1 cellular context compared by ENCODE assay signal in genomic region chr15:74815121-74815933, GRCh38.
TF ChIP-seq lines count a peak whose summit lies in the region.

No MANE protein-coding gene starts in this region.

TF ChIP-seq in GM23338, 12 proteins besides CTCF, POLR2A, EP300 and RAD21 (continued from another document):
- TF ChIP-seq, protein P1, sequence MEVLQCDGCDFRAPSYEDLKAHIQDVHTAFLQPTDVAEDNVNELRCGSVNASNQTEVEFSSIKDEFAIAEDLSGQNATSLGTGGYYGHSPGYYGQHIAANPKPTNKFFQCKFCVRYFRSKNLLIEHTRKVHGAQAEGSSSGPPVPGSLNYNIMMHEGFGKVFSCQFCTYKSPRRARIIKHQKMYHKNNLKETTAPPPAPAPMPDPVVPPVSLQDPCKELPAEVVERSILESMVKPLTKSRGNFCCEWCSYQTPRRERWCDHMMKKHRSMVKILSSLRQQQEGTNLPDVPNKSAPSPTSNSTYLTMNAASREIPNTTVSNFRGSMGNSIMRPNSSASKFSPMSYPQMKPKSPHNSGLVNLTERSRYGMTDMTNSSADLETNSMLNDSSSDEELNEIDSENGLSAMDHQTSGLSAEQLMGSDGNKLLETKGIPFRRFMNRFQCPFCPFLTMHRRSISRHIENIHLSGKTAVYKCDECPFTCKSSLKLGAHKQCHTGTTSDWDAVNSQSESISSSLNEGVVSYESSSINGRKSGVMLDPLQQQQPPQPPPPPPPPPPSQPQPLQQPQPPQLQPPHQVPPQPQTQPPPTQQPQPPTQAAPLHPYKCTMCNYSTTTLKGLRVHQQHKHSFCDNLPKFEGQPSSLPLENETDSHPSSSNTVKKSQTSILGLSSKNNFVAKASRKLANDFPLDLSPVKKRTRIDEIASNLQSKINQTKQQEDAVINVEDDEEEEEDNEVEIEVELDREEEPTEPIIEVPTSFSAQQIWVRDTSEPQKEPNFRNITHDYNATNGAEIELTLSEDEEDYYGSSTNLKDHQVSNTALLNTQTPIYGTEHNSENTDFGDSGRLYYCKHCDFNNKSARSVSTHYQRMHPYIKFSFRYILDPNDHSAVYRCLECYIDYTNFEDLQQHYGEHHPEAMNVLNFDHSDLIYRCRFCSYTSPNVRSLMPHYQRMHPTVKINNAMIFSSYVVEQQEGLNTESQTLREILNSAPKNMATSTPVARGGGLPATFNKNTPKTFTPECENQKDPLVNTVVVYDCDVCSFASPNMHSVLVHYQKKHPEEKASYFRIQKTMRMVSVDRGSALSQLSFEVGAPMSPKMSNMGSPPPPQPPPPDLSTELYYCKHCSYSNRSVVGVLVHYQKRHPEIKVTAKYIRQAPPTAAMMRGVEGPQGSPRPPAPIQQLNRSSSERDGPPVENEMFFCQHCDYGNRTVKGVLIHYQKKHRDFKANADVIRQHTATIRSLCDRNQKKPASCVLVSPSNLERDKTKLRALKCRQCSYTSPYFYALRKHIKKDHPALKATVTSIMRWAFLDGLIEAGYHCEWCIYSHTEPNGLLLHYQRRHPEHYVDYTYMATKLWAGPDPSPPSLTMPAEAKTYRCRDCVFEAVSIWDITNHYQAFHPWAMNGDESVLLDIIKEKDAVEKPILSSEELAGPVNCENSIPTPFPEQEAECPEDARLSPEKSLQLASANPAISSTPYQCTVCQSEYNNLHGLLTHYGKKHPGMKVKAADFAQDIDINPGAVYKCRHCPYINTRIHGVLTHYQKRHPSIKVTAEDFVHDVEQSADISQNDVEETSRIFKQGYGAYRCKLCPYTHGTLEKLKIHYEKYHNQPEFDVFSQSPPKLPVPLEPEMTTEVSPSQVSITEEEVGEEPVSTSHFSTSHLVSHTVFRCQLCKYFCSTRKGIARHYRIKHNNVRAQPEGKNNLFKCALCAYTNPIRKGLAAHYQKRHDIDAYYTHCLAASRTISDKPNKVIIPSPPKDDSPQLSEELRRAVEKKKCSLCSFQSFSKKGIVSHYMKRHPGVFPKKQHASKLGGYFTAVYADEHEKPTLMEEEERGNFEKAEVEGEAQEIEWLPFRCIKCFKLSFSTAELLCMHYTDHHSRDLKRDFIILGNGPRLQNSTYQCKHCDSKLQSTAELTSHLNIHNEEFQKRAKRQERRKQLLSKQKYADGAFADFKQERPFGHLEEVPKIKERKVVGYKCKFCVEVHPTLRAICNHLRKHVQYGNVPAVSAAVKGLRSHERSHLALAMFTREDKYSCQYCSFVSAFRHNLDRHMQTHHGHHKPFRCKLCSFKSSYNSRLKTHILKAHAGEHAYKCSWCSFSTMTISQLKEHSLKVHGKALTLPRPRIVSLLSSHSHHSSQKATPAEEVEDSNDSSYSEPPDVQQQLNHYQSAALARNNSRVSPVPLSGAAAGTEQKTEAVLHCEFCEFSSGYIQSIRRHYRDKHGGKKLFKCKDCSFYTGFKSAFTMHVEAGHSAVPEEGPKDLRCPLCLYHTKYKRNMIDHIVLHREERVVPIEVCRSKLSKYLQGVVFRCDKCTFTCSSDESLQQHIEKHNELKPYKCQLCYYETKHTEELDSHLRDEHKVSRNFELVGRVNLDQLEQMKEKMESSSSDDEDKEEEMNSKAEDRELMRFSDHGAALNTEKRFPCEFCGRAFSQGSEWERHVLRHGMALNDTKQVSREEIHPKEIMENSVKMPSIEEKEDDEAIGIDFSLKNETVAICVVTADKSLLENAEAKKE (CRISPR knock-in tag; IDR thresholded peaks at IDR 0.05): no peak
- TF ChIP-seq POLR2AphosphoS5 (IDR thresholded peaks at IDR 0.05; ENCODE audit: low read depth): no peak
- TF ChIP-seq, protein P2, sequence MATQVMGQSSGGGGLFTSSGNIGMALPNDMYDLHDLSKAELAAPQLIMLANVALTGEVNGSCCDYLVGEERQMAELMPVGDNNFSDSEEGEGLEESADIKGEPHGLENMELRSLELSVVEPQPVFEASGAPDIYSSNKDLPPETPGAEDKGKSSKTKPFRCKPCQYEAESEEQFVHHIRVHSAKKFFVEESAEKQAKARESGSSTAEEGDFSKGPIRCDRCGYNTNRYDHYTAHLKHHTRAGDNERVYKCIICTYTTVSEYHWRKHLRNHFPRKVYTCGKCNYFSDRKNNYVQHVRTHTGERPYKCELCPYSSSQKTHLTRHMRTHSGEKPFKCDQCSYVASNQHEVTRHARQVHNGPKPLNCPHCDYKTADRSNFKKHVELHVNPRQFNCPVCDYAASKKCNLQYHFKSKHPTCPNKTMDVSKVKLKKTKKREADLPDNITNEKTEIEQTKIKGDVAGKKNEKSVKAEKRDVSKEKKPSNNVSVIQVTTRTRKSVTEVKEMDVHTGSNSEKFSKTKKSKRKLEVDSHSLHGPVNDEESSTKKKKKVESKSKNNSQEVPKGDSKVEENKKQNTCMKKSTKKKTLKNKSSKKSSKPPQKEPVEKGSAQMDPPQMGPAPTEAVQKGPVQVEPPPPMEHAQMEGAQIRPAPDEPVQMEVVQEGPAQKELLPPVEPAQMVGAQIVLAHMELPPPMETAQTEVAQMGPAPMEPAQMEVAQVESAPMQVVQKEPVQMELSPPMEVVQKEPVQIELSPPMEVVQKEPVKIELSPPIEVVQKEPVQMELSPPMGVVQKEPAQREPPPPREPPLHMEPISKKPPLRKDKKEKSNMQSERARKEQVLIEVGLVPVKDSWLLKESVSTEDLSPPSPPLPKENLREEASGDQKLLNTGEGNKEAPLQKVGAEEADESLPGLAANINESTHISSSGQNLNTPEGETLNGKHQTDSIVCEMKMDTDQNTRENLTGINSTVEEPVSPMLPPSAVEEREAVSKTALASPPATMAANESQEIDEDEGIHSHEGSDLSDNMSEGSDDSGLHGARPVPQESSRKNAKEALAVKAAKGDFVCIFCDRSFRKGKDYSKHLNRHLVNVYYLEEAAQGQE (IDR thresholded peaks at IDR 0.05; ENCODE audit: unreplicated experiment): no peak
- TF ChIP-seq EZH2phosphoT487 (IDR thresholded peaks at IDR 0.05; ENCODE audit: unreplicated experiment): no peak
